In genomic region chr15:77028451-77029165, GRCh38 we compare ENCODE assay signal across 11 cellular contexts. TPM values are rescaled to one million over a fixed set of nuclear protein-coding genes. Genes with fewer than 3 reads are reported as not detected.
DNase-seq lines count a peak whose midpoint lies in the region; ATAC-seq and TF ChIP-seq lines count a peak whose summit lies in the region.
"Had no signal": no experiment of that assay in that cellular context is flagged by ENCODE, and none has a peak within 500 bp of the region (broad histone marks: within the 10 kb centered on the region; RNA-seq: fewer than 3 reads in every experiment).

No MANE protein-coding gene starts in this region.

- H3K36me3 ChIP-seq in ACC112 (ENCODE audit: insufficient read depth, low read length) (no peaks in the 10 kb centered on the region), RWPE2 (ENCODE audit: low read depth) (no peaks in the 10 kb centered on the region), neural progenitor cell (no peaks in the 10 kb centered on the region), thyroid gland (no peaks in the 10 kb centered on the region)

- H3K27me3 ChIP-seq in ACC112 (ENCODE audit: insufficient read depth, low read length): no peaks in the 10 kb centered on the region
- H3K27me3 ChIP-seq in RWPE2 (ENCODE audit: insufficient read depth, poor library complexity, severe bottlenecking): no peaks in the 10 kb centered on the region
- H3K27me3 ChIP-seq in neural progenitor cell: no peaks in the 10 kb centered on the region
- H3K27me3 ChIP-seq in thyroid gland: no peaks in the 10 kb centered on the region

- no peak for TF ChIP-seq POLR2A in thyroid gland (IDR thresholded peaks at IDR 0.05)

- no peaks in the 10 kb centered on the region for H3K36me3 Mint-ChIP-seq in neural progenitor cell

- intact Hi-C loops in thyroid gland (cut with DNase I): loop anchor here (10.0 kb wide), 1 partner anchor 76 kb away; no protein-coding TSS in a partner anchor

- H4K20me1 ChIP-seq in neural progenitor cell (ENCODE audit: low read depth): no peaks in the 10 kb centered on the region

- TF ChIP-seq CTCF in RWPE2 (IDR thresholded peaks at IDR 0.05; ENCODE audit: poor library complexity, severe bottlenecking) (no peak), fibroblast of pulmonary artery (IDR thresholded peaks at IDR 0.05; ENCODE audit: low read length, missing control alignments) (no peak), neural progenitor cell (IDR thresholded peaks at IDR 0.05) (no peak), thyroid gland (IDR thresholded peaks at IDR 0.05) (no peak)

- H3K9me3 ChIP-seq in RWPE2 (ENCODE audit: severe bottlenecking): no peaks in the 10 kb centered on the region
- H3K9me3 ChIP-seq in neural progenitor cell (ENCODE audit: low read depth): no peaks in the 10 kb centered on the region
- no peaks in the 10 kb centered on the region for H3K9me3 ChIP-seq in thyroid gland

- peak overlapping the region; percentile 42 for H3K4me2 ChIP-seq in neural progenitor cell

- H3K27me3 Mint-ChIP-seq in neural progenitor cell (ENCODE audit: insufficient read depth, low read depth): peaks cover 6% of the 10 kb centered on the region

- WGBS in thyroid gland, 2 donors: 63% methylated on average over 5 of the region's 22 CpGs; no CpG with 5 or more reads in 1 of the 2 donors

- H3K27ac Mint-ChIP-seq in neural progenitor cell: no peak overlapping the region

- H3K4me3 ChIP-seq in ACC112 (ENCODE audit: low read depth, low read length) (peak overlapping the region; percentile 55), RWPE2 (ENCODE audit: severe bottlenecking) (peak overlapping the region; percentile 1), fibroblast of pulmonary artery (replicated peaks; ENCODE audit: low read depth, low read length) (peak overlapping the region; percentile 37), neural progenitor cell (no peak overlapping the region), thyroid gland (replicated peaks in 1 of 3) (no peak overlapping the region)

- H3K27ac ChIP-seq in ACC112 (ENCODE audit: low read depth, low read length): no peak overlapping the region
- H3K27ac ChIP-seq in RWPE2 (ENCODE audit: poor library complexity, severe bottlenecking): no peak overlapping the region
- H3K27ac ChIP-seq in neural progenitor cell: no peak overlapping the region
- H3K27ac ChIP-seq in thyroid gland: no peak overlapping the region
- H3K27ac ChIP-seq: epithelial cell of prostate had no signal

- peaks cover 12% of the 10 kb centered on the region for H3K4me1 Mint-ChIP-seq in neural progenitor cell

- H2AFZ ChIP-seq in ACC112 (ENCODE audit: low read length, unreplicated experiment) (peak overlapping the region; percentile 33), neural progenitor cell (replicated peaks) (peak overlapping the region; percentile 82)

- H3K4me1 ChIP-seq in ACC112 (ENCODE audit: control insufficient read depth, insufficient read depth, low read length, unreplicated experiment): no peaks in the 10 kb centered on the region
- H3K4me1 ChIP-seq in RWPE2 (ENCODE audit: insufficient read depth, poor library complexity, severe bottlenecking): no peaks in the 10 kb centered on the region
- peaks cover 19% of the 10 kb centered on the region for H3K4me1 ChIP-seq in neural progenitor cell
- peaks cover 0 to 9% of the 10 kb centered on the region in 2 donors for H3K4me1 ChIP-seq in thyroid gland

- H3K9ac ChIP-seq in neural progenitor cell: no peak overlapping the region

- peak; percentile 54 for DNase-seq in RWPE2 (ENCODE audit: low spot score)
- no peak for DNase-seq in fibroblast of pulmonary artery (ENCODE audit: low read depth)
- DNase-seq in neural progenitor cell (ENCODE audit: low spot score): no peak
- no peak for DNase-seq in kidney glomerular epithelial cell (lab: John Stamatoyannopoulos, UW)
- no peak for DNase-seq in thyroid gland
- DNase-seq in G401 (ENCODE audit: low spot score): no peak
- DNase-seq: Calu3 had no signal

- H3K4me3 Mint-ChIP-seq in neural progenitor cell: no peak overlapping the region

- ATAC-seq in RWPE2 (ENCODE audit: low read depth) (no peak), GM19351 (IDR thresholded peaks at IDR 0.05; ENCODE audit: unreplicated experiment) (no peak)

- in situ Hi-C loops in G401 (cut with HindIII; ENCODE audit: low sequenced_read_pairs): no loop called here

- no peaks in the 10 kb centered on the region for H3K79me2 ChIP-seq in ACC112 (ENCODE audit: control insufficient read depth, insufficient read depth, low read length, unreplicated experiment)
- H3K79me2 ChIP-seq in neural progenitor cell (ENCODE audit: low read depth): no peaks in the 10 kb centered on the region

- H3K9me3 Mint-ChIP-seq in neural progenitor cell: no peaks in the 10 kb centered on the region

- peaks cover 4% of the 10 kb centered on the region for H3F3A ChIP-seq in neural progenitor cell (ENCODE audit: low read depth)

RNA-seq across cellular contexts. Expression of gene PSTPIP1, which starts 33.7 kb away (rescaled TPM):
- 0.19 and 0.77 TPM in 2 replicates for total RNA-seq in neural progenitor cell (ENCODE audit: low replicate concordance)
- total RNA-seq in thyroid gland: 1 to 10 TPM; 1.4 to 6.9 (median 3.7) TPM
- not detected in 2 replicates for total RNA-seq in G401 (2014; rRNA removed; shearing (Covaris generic))
- total RNA-seq: Calu3, SK-MEL-5 had no signal

RNA-seq across cellular contexts. Expression of gene TSPAN3, which starts 42.3 kb away (rescaled TPM):
- total RNA-seq in neural progenitor cell (ENCODE audit: low replicate concordance): 331 and 474 TPM in 2 replicates
- total RNA-seq in thyroid gland: 100 to 1,000 TPM; 330 to 637 (median 593) TPM
- 235 and 245 TPM in 2 replicates for total RNA-seq in G401 (2014; rRNA removed; shearing (Covaris generic))

Comparison
In these comparisons a context has a peak if more than half of its experiments do, and no peak if none do; other contexts are left out.
1. H3K4me3 ChIP-seq: peak in ACC112 (single experiment), RWPE2 (single experiment) and fibroblast of pulmonary artery (single experiment); none in neural progenitor cell (single experiment) and thyroid gland (0 of 3).